8 cellular contexts compared by ENCODE assay signal in genomic region chr21:38660333-38661295, GRCh38.
DNase-seq lines count a peak whose midpoint lies in the region; ATAC-seq, FAIRE-seq and TF ChIP-seq lines count a peak whose summit lies in the region.

No MANE protein-coding gene starts in this region.

- H3K23me2 ChIP-seq in H1 (ENCODE audit: low read depth, low read length) = peaks cover 18% of the 10 kb centered on the region; the same call in 1 of the 2 replicates

- H3K4me2 ChIP-seq in H1 (ENCODE audit: insufficient read depth in 1 of 2, low read depth in 2 of 2, low read length in 2 of 2) = peak overlapping the region; percentile 76 to 78

- peaks cover 5 to 10% of the 10 kb centered on the region in 2 donors for H3K4me1 Mint-ChIP-seq in natural killer cell

- no peak for TF ChIP-seq CTCF in AG10803 (conservative IDR thresholded peaks at IDR 0.05; ENCODE audit: low read length)
- TF ChIP-seq CTCF in H1 (IDR thresholded peaks at IDR 0.05; ENCODE audit: control extremely low read depth in 1 of 3, insufficient read depth in 1 of 3, low read depth in 1 of 3, low read length in 3 of 3) = no peak
- no peak for TF ChIP-seq CTCF in natural killer cell (IDR thresholded peaks at IDR 0.05)

- no peaks in the 10 kb centered on the region for H3K36me3 Mint-ChIP-seq in natural killer cell

- H3K9ac ChIP-seq in H1 (replicated peaks in 1 of 4; ENCODE audit: extremely low read depth in 1 of 4, low read depth in 3 of 4, low read length in 3 of 4) = no peak overlapping the region

- H3K36me3 ChIP-seq in MG63 (0 out of 2 replicates have a peak, but pooled peaks cover 2% of the 10 kb centered on the region), H1 (ENCODE audit: control insufficient read depth in 2 of 4, insufficient read depth in 4 of 4, low read length in 3 of 4) (no peaks in the 10 kb centered on the region)

- no peak for FAIRE-seq in H1 (lab: Jason Lieb, UNC)

- TF ChIP-seq RAD21 in H1 (IDR thresholded peaks at IDR 0.05 in 1 of 2, conservative IDR thresholded peaks at IDR 0.05 in 1 of 2; ENCODE audit: low read depth in 2 of 2, low read length in 2 of 2) = no peak

- H3K9me3 Mint-ChIP-seq in natural killer cell = no peaks in the 10 kb centered on the region

- peak overlapping the region; percentile 76; the same call in 1 of the 2 replicates for H3K18ac ChIP-seq in H1 (ENCODE audit: extremely low read depth, low read length)

- no peak overlapping the region for H3K23ac ChIP-seq in H1 (ENCODE audit: insufficient read length)

- intact Hi-C loops in natural killer cell (cut with micrococcal nuclease) = no loop called here

- no peak overlapping the region for H2BK15ac ChIP-seq in H1 (ENCODE audit: low read length)

- H4K8ac ChIP-seq in H1 (ENCODE audit: extremely low read depth, insufficient read depth, low read length) = peak overlapping the region; percentile 74; the same call in 1 of the 2 replicates

- in situ Hi-C loops in ACHN (cut with HindIII; ENCODE audit: low pct_ligation_motif_present, low pct_unique_long_range_greater_than_20kb, low sequenced_read_pairs) = no loop called here

- no peak overlapping the region for H3K27ac ChIP-seq in H1 (ENCODE audit: low read depth, low read length)
- H3K27ac ChIP-seq in substantia nigra (ENCODE audit: low read depth, low read length, poor library complexity, severe bottlenecking) = no peak overlapping the region

- no peak for TF ChIP-seq POLR2A in H1 (IDR thresholded peaks at IDR 0.05; ENCODE audit: control extremely low read depth in 1 of 2, low read depth in 2 of 2, low read length in 2 of 2)

- peaks cover 49 to 67% of the 10 kb centered on the region in 2 donors for H3K27me3 Mint-ChIP-seq in natural killer cell (ENCODE audit: low read depth in 2 of 2)

- POLR2A ChIA-PET in H1 (lab: Charles Lee; ENCODE audit: partially characterized antibody) = no interaction called here

- no peak overlapping the region for H2BK5ac ChIP-seq in H1 (ENCODE audit: low read depth, low read length)

- H2BK20ac ChIP-seq in H1 (ENCODE audit: low read length) = no peak overlapping the region; the same call in 1 of the 2 replicates

- H2BK120ac ChIP-seq in H1 (replicated peaks; ENCODE audit: low read depth, low read length) = no peak overlapping the region

- H3K4me1 ChIP-seq in H1 (replicated peaks in 1 of 4; ENCODE audit: control insufficient read depth in 3 of 4, insufficient read depth in 4 of 4, low read length in 3 of 4) = peaks cover 3 to 16% (median 6%) of the 10 kb centered on the region in 4 experiments; a peak in 6 of 7 replicates

- TF ChIP-seq EP300 in H1 (IDR thresholded peaks at IDR 0.05; ENCODE audit: borderline replicate concordance in 1 of 2, low read depth in 2 of 2, low read length in 2 of 2) = no peak

- H3K27me3 ChIP-seq in MG63 = no peaks in the 10 kb centered on the region
- H3K27me3 ChIP-seq in H1 (replicated peaks in 1 of 4; ENCODE audit: control insufficient read depth in 3 of 4, extremely low read depth in 1 of 4, insufficient read depth in 3 of 4, low read length in 3 of 4) = peaks cover 8 to 28% (median 21%) of the 10 kb centered on the region in 4 experiments

- H4K5ac ChIP-seq in H1 (ENCODE audit: insufficient read length, low read depth, low read length) = no peak overlapping the region

- H4K20me1 ChIP-seq in H1 (replicated peaks in 1 of 2; ENCODE audit: control insufficient read depth in 1 of 2, insufficient read depth in 2 of 2, low read length in 2 of 2) = no peaks in the 10 kb centered on the region

- no peaks in the 10 kb centered on the region for H3K9me3 ChIP-seq in MG63
- H3K9me3 ChIP-seq in H1 (ENCODE audit: insufficient read depth in 2 of 2, low read depth in 1 of 2, low read length in 1 of 2) = no peaks in the 10 kb centered on the region

- no peak for DNase-seq in AG10803 (ENCODE audit: low read depth)
- peak; percentile 82 for DNase-seq in MG63
- peak in 1 of 2 experiments; percentile 59 for DNase-seq in H1 (ENCODE audit: low read depth in 1 of 2, low spot score in 2 of 2)
- no peak for DNase-seq in natural killer cell
- no peak for DNase-seq in ACHN
- DNase-seq in substantia nigra (lab: John Stamatoyannopoulos, UW) = no peak
- no peak for DNase-seq in NCI-H524 treated with DMSO at 0.1 percent for 48 hours (lab: John Stamatoyannopoulos, UW)

- H2BK12ac ChIP-seq in H1 (ENCODE audit: low read depth, low read length) = no peak overlapping the region

- H3K4me3 ChIP-seq in AG10803 (ENCODE audit: low read length) (peak overlapping the region; percentile 49), MG63 (peak overlapping the region; percentile 68), H1 (ENCODE audit: extremely low read depth in 1 of 4, insufficient read depth in 2 of 4, low read depth in 3 of 4, low read length in 4 of 4) (peak overlapping the region; percentile 42 to 61 (median 48))

- H3K27ac Mint-ChIP-seq in natural killer cell = no peak overlapping the region

- no peaks in the 10 kb centered on the region for H3K79me2 ChIP-seq in H1 (ENCODE audit: control insufficient read depth in 1 of 2, insufficient read depth in 2 of 2, low read length in 2 of 2)

- H4K91ac ChIP-seq in H1 (replicated peaks; ENCODE audit: insufficient read length, low read length) = no peak overlapping the region

- ATAC-seq in natural killer cell = peak in 1 of 3 donors; percentile 30
- no peak for ATAC-seq in GM21423 (IDR thresholded peaks at IDR 0.05; ENCODE audit: unreplicated experiment)

- CTCF ChIA-PET in H1 (lab: Charles Lee; ENCODE audit: partially characterized antibody) = interaction anchor here (3.4 kb wide), 1 partner anchor 9 kb away, joined by 10 read pairs; no protein-coding TSS in a partner anchor

- H2AK5ac ChIP-seq in H1 (ENCODE audit: low read depth, low read length) = no peak overlapping the region

- WGBS in H1 (ENCODE audit: extremely low coverage in 1 of 2, insufficient coverage in 1 of 2, insufficient read length in 1 of 2, insufficient replicate concordance in 2 of 2, low coverage in 1 of 2, low lambda C conversion rate in 2 of 2, missing lambda C conversion rate in 1 of 2), 2 experiments = 4% methylated on average over 73 of the region's 121 CpGs; no CpG with 5 or more reads in 1 of the 2 experiments

- H3K4me3 Mint-ChIP-seq in natural killer cell = peak overlapping the region; percentile 77

- H2AFZ ChIP-seq in H1 (ENCODE audit: low read length) = no peak overlapping the region

- H3K4ac ChIP-seq in H1 (replicated peaks; ENCODE audit: insufficient read length, low read depth, low read length) = no peak overlapping the region

- no peak overlapping the region for H3K14ac ChIP-seq in H1 (ENCODE audit: insufficient read length)

- H3K79me1 ChIP-seq in H1 (ENCODE audit: low read depth, low read length) = no peaks in the 10 kb centered on the region

- no peak overlapping the region for H3K56ac ChIP-seq in H1 (replicated peaks; ENCODE audit: insufficient read length, low read depth, low read length)

TF ChIP-seq in H1, 55 proteins besides CTCF, POLR2A, EP300 and RAD21 (continues in another document):
- TF ChIP-seq SAP30 (IDR thresholded peaks at IDR 0.05; ENCODE audit: insufficient read depth, insufficient replicate concordance, low read length) (no peak), EZH2 (IDR thresholded peaks at IDR 0.05; ENCODE audit: low read depth, low read length, severe bottlenecking) (peak; percentile 51), ASH2L (IDR thresholded peaks at IDR 0.05; ENCODE audit: low read length) (no peak), RNF2 (IDR thresholded peaks at IDR 0.05; ENCODE audit: borderline replicate concordance, low read depth, low read length, missing control alignments, poor library complexity, severe bottlenecking) (peak; percentile 53), FOSL1 (IDR thresholded peaks at IDR 0.05; ENCODE audit: insufficient read depth, low read depth, low read length) (no peak), BACH1 (IDR thresholded peaks at IDR 0.05; ENCODE audit: low read length) (peak; percentile 93), USF2 (IDR thresholded peaks at IDR 0.05; ENCODE audit: low read length) (no peak), POLR2AphosphoS5 (IDR thresholded peaks at IDR 0.05; ENCODE audit: low read depth, low read length) (no peak), GTF2F1 (IDR thresholded peaks at IDR 0.05; ENCODE audit: borderline replicate concordance, low read depth, low read length) (no peak), ATF3 (IDR thresholded peaks at IDR 0.05; ENCODE audit: insufficient read depth, low read depth, low read length) (no peak), CBX5 (IDR thresholded peaks at IDR 0.05; ENCODE audit: low read depth, low read length) (no peak), PHF8 (conservative IDR thresholded peaks at IDR 0.05; ENCODE audit: low read depth, low read length) (peak; percentile 29; the same call in 1 of the 2 replicates), HDAC2 (IDR thresholded peaks at IDR 0.05; ENCODE audit: borderline replicate concordance in 1 of 2, low read depth in 2 of 2, low read length in 2 of 2) (peak; percentile 95)
- TF ChIP-seq, protein P1, sequence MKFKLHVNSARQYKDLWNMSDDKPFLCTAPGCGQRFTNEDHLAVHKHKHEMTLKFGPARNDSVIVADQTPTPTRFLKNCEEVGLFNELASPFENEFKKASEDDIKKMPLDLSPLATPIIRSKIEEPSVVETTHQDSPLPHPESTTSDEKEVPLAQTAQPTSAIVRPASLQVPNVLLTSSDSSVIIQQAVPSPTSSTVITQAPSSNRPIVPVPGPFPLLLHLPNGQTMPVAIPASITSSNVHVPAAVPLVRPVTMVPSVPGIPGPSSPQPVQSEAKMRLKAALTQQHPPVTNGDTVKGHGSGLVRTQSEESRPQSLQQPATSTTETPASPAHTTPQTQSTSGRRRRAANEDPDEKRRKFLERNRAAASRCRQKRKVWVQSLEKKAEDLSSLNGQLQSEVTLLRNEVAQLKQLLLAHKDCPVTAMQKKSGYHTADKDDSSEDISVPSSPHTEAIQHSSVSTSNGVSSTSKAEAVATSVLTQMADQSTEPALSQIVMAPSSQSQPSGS (IDR thresholded peaks at IDR 0.05; ENCODE audit: low read length) = no peak
